9 cellular contexts compared by ENCODE assay signal in genomic region chr2:227890495-227891079, GRCh38. TPM values are rescaled to one million over a fixed set of nuclear protein-coding genes. Genes with fewer than 3 reads are reported as not detected.
DNase-seq lines count a peak whose midpoint lies in the region; ATAC-seq and TF ChIP-seq lines count a peak whose summit lies in the region.
"Had no signal": no experiment of that assay in that cellular context is flagged by ENCODE, and none has a peak within 500 bp of the region (broad histone marks: within the 10 kb centered on the region; RNA-seq: fewer than 3 reads in every experiment).

No MANE protein-coding gene starts in this region.

- peak; percentile 62 for TF ChIP-seq CTCF in Calu3 (IDR thresholded peaks at IDR 0.05; ENCODE audit: unreplicated experiment)

- H3K4me1 Mint-ChIP-seq in Calu3 (ENCODE audit: low read depth, unreplicated experiment): peaks cover 9% of the 10 kb centered on the region
- H3K4me1 Mint-ChIP-seq in activated CD8-positive, alpha-beta memory T cell treated with anti-CD3 and anti-CD28 coated beads, Interleukin-2, amount 10 ng/mL, durations not matched to agents 7 days and 5 days: no peaks in the 10 kb centered on the region
- H3K4me1 Mint-ChIP-seq: naive thymus-derived CD8-positive, alpha-beta T cell had no signal

- H3K9me3 Mint-ChIP-seq in Calu3 (ENCODE audit: low read depth, unreplicated experiment): no peaks in the 10 kb centered on the region
- no peaks in the 10 kb centered on the region for H3K9me3 Mint-ChIP-seq in activated CD8-positive, alpha-beta memory T cell treated with anti-CD3 and anti-CD28 coated beads, Interleukin-2, amount 10 ng/mL, durations not matched to agents 7 days and 5 days (ENCODE audit: low read depth)
- H3K9me3 Mint-ChIP-seq: naive thymus-derived CD8-positive, alpha-beta T cell had no signal

- CTCF ChIA-PET in Calu3 (lab: Charles Lee): interaction anchor here (0.6 to 1.8 kb wide), 14 partner anchors 9 to 1383 kb away, joined by 3 to 10 read pairs (median 3); partner anchors contain the start of gene DAW1
- CTCF ChIA-PET in activated CD8-positive, alpha-beta memory T cell treated with anti-CD3 and anti-CD28 coated beads, Interleukin-2, amount 10 ng/mL, durations not matched to agents 7 days and 5 days (lab: Charles Lee): interaction anchor here (0.7 to 1.6 kb wide), 6 partner anchors 9 to 1696 kb away, joined by 3 to 12 read pairs (median 4); no protein-coding TSS in a partner anchor

- intact Hi-C loops in Calu3 (cut with micrococcal nuclease; ENCODE audit: unreplicated experiment): loop anchor here (1.0 to 10.0 kb wide), 5 partner anchors 30 to 767 kb away; no protein-coding TSS in a partner anchor

- DNase-seq in Calu3 (no peak), OCI-M1 (lab: John Stamatoyannopoulos, UW) (peak; percentile 78), dedifferentiated amniotic fluid mesenchymal stem cell (ENCODE audit: extremely low spot score) (peak; percentile 78), lung microvascular endothelial cell (ENCODE audit: low read depth in 2 of 2) (peak; percentile 57 to 68), activated T-cell treated with anti-CD3 and anti-CD28 coated beads for 4 hours (no peak)
- DNase-seq in activated CD8-positive, alpha-beta memory T cell treated with anti-CD3 and anti-CD28 coated beads, Interleukin-2, amount 10 ng/mL, durations not matched to agents 7 days and 5 days: no peak

- H3K27me3 Mint-ChIP-seq in Calu3 (ENCODE audit: unreplicated experiment): no peaks in the 10 kb centered on the region
- H3K27me3 Mint-ChIP-seq in activated CD8-positive, alpha-beta memory T cell treated with anti-CD3 and anti-CD28 coated beads, Interleukin-2, amount 10 ng/mL, durations not matched to agents 7 days and 5 days: peaks cover 3% of the 10 kb centered on the region

- H3K27ac Mint-ChIP-seq in Calu3 (ENCODE audit: unreplicated experiment): no peak overlapping the region
- no peak overlapping the region for H3K27ac Mint-ChIP-seq in activated CD8-positive, alpha-beta memory T cell treated with anti-CD3 and anti-CD28 coated beads, Interleukin-2, amount 10 ng/mL, durations not matched to agents 7 days and 5 days
- H3K27ac Mint-ChIP-seq: naive thymus-derived CD8-positive, alpha-beta T cell had no signal

- no TSS peak for BruUV-seq in Calu3 (replicated peaks; lab: Mats Ljungman, UMichigan)

- ATAC-seq in GM19395 (IDR thresholded peaks at IDR 0.05; ENCODE audit: unreplicated experiment) (peak; percentile 86), HG03521 (IDR thresholded peaks at IDR 0.05; ENCODE audit: unreplicated experiment) (peak; percentile 65)
- ATAC-seq in activated CD8-positive, alpha-beta memory T cell treated with anti-CD3 and anti-CD28 coated beads, Interleukin-2, amount 10 ng/mL, durations not matched to agents 7 days and 5 days: no peak

- H3K36me3 Mint-ChIP-seq in Calu3 (ENCODE audit: insufficient read depth, unreplicated experiment): no peaks in the 10 kb centered on the region
- H3K36me3 Mint-ChIP-seq in activated CD8-positive, alpha-beta memory T cell treated with anti-CD3 and anti-CD28 coated beads, Interleukin-2, amount 10 ng/mL, durations not matched to agents 7 days and 5 days: no peaks in the 10 kb centered on the region
- H3K36me3 Mint-ChIP-seq: naive thymus-derived CD8-positive, alpha-beta T cell had no signal

- no peak overlapping the region for H3K4me3 Mint-ChIP-seq in Calu3 (ENCODE audit: low read depth, unreplicated experiment)
- H3K4me3 Mint-ChIP-seq in activated CD8-positive, alpha-beta memory T cell treated with anti-CD3 and anti-CD28 coated beads, Interleukin-2, amount 10 ng/mL, durations not matched to agents 7 days and 5 days: no peak overlapping the region
- H3K4me3 Mint-ChIP-seq: naive thymus-derived CD8-positive, alpha-beta T cell had no signal

RNA-seq across cellular contexts. Expression of gene DAW1, which starts 19.2 kb away (rescaled TPM):
- 2.4 and 3.2 TPM in 2 replicates for total RNA-seq in Calu3 (2022)
- total RNA-seq in lung microvascular endothelial cell: 0.20 and 0.22 TPM in 2 replicates
- total RNA-seq in activated CD8-positive, alpha-beta memory T cell treated with anti-CD3 and anti-CD28 coated beads, Interleukin-2, amount 10 ng/mL, durations not matched to agents 7 days and 5 days: not detected
- total RNA-seq: naive thymus-derived CD8-positive, alpha-beta T cell had no signal

Comparison
In these comparisons a context has a peak if more than half of its experiments do, and no peak if none do; other contexts are left out.
1. DNase-seq: peak in OCI-M1 (single experiment), dedifferentiated amniotic fluid mesenchymal stem cell (single experiment) and lung microvascular endothelial cell (2 of 2); none in Calu3 (single experiment), activated CD8-positive, alpha-beta memory T cell treated with anti-CD3 and anti-CD28 coated beads, Interleukin-2, amount 10 ng/mL, durations not matched to agents 7 days and 5 days (single experiment) and activated T-cell treated with anti-CD3 and anti-CD28 coated beads for 4 hours (single experiment).